Comparison of ENCODE assay signal across 9 cellular contexts in the genomic region with DNA sequence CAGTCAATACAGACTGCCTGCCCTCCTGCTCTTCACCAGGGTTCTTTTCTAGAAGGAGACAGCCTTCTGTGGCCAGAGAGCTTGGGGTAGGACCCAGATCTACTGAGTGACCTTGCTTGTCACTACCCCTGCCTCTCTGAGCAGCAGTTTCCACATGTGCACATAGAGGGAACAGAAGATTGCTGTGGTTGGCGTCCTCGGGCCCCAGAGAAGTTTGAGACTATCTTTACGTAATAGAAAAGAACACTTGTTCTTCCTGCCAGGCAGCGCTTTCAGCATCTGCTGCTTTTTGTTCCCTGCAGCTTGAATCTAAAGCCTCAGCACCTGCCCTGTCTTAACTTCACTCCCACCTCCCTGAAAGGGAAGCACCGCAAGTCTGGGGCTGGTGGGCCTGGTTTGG. TPM values are rescaled to one million over a fixed set of nuclear protein-coding genes. Genes with fewer than 3 reads are reported as not detected.
A peak's percentile ranks its signal among the peaks of the same experiment; 100 is the strongest.
DNase-seq lines count a peak whose midpoint lies in the region; ATAC-seq and TF ChIP-seq lines count a peak whose summit lies in the region.
"Had no signal": no experiment of that assay in that cellular context is flagged by ENCODE, and none has a peak within 500 bp of the region (broad histone marks: within the 10 kb centered on the region; RNA-seq: fewer than 3 reads in every experiment).

No MANE protein-coding gene starts in this region.

- peak overlapping the region; percentile 44 for H3K27ac Mint-ChIP-seq in activated CD8-positive, alpha-beta memory T cell treated with anti-CD3 and anti-CD28 coated beads, Interleukin-2, amount 10 ng/mL, durations not matched to agents 7 days and 5 days
- peak overlapping the region; percentile 99 for H3K27ac Mint-ChIP-seq in stimulated activated naive B cell treated with anti-CD40 and anti-IgM and Interleukin-4, amounts not matched to agents 10 μg/mL and 1 μg/mL and 100 μg/mL, for 72 hours

- H3K4me3 ChIP-seq in endocrine pancreas (ENCODE audit: control insufficient read depth, insufficient read depth, low read length) (no peak overlapping the region), MG63 (no peak overlapping the region)

- POLR2A ChIA-PET in RWPE1 (lab: Yijun Ruan, JAX; ENCODE audit: low non-redundant PET): no interaction called here

- H3K27me3 ChIP-seq in endocrine pancreas (ENCODE audit: control insufficient read depth, insufficient read depth, low read length) (no peaks in the 10 kb centered on the region), MG63 (no peaks in the 10 kb centered on the region)

- peak overlapping the region; percentile 98 for H3K27ac ChIP-seq in RWPE1

- no peaks in the 10 kb centered on the region for H3K36me3 ChIP-seq in endocrine pancreas (ENCODE audit: control insufficient read depth, insufficient read depth, low read length)
- peaks cover 22% of the 10 kb centered on the region for H3K36me3 ChIP-seq in MG63

- peaks cover 7% of the 10 kb centered on the region for H3K4me1 ChIP-seq in endocrine pancreas (ENCODE audit: control insufficient read depth, insufficient read depth, low read length)

- no peaks in the 10 kb centered on the region for H3K9me3 ChIP-seq in endocrine pancreas (ENCODE audit: control insufficient read depth, low read length)
- no peaks in the 10 kb centered on the region for H3K9me3 ChIP-seq in MG63

- peak overlapping the region; percentile 71 for H3K9ac ChIP-seq in endocrine pancreas (ENCODE audit: control insufficient read depth, insufficient read depth, low read length)

- no peak overlapping the region for H3K4me3 Mint-ChIP-seq in activated CD8-positive, alpha-beta memory T cell treated with anti-CD3 and anti-CD28 coated beads, Interleukin-2, amount 10 ng/mL, durations not matched to agents 7 days and 5 days
- H3K4me3 Mint-ChIP-seq in stimulated activated naive B cell treated with anti-CD40 and anti-IgM and Interleukin-4, amounts not matched to agents 10 μg/mL and 1 μg/mL and 100 μg/mL, for 72 hours: no peak overlapping the region

- H3K27me3 Mint-ChIP-seq in activated CD8-positive, alpha-beta memory T cell treated with anti-CD3 and anti-CD28 coated beads, Interleukin-2, amount 10 ng/mL, durations not matched to agents 7 days and 5 days: no peaks in the 10 kb centered on the region
- H3K27me3 Mint-ChIP-seq in stimulated activated naive B cell treated with anti-CD40 and anti-IgM and Interleukin-4, amounts not matched to agents 10 μg/mL and 1 μg/mL and 100 μg/mL, for 72 hours: no peaks in the 10 kb centered on the region

- peaks cover 3% of the 10 kb centered on the region for H3K36me3 Mint-ChIP-seq in activated CD8-positive, alpha-beta memory T cell treated with anti-CD3 and anti-CD28 coated beads, Interleukin-2, amount 10 ng/mL, durations not matched to agents 7 days and 5 days
- peaks cover 44 to 60% of the 10 kb centered on the region in 2 donors for H3K36me3 Mint-ChIP-seq in stimulated activated naive B cell treated with anti-CD40 and anti-IgM and Interleukin-4, amounts not matched to agents 10 μg/mL and 1 μg/mL and 100 μg/mL, for 72 hours

- peaks cover 46% of the 10 kb centered on the region for H3K4me1 Mint-ChIP-seq in activated CD8-positive, alpha-beta memory T cell treated with anti-CD3 and anti-CD28 coated beads, Interleukin-2, amount 10 ng/mL, durations not matched to agents 7 days and 5 days
- peaks cover 43 to 81% of the 10 kb centered on the region in 2 donors for H3K4me1 Mint-ChIP-seq in stimulated activated naive B cell treated with anti-CD40 and anti-IgM and Interleukin-4, amounts not matched to agents 10 μg/mL and 1 μg/mL and 100 μg/mL, for 72 hours

- ATAC-seq in activated CD8-positive, alpha-beta memory T cell treated with anti-CD3 and anti-CD28 coated beads, Interleukin-2, amount 10 ng/mL, durations not matched to agents 7 days and 5 days: no peak
- ATAC-seq in stimulated activated naive B cell treated with anti-CD40 and anti-IgM and Interleukin-4, amounts not matched to agents 10 μg/mL and 1 μg/mL and 100 μg/mL, for 72 hours (replicated peaks): no peak

- TF ChIP-seq CTCF in RWPE1 (conservative IDR thresholded peaks at IDR 0.05; ENCODE audit: low read depth): no peak

- CTCF ChIA-PET in activated CD8-positive, alpha-beta memory T cell treated with anti-CD3 and anti-CD28 coated beads, Interleukin-2, amount 10 ng/mL, durations not matched to agents 7 days and 5 days (lab: Charles Lee): interaction anchor here (1.5 to 5.4 kb wide), 4 partner anchors 12 to 66 kb away, joined by 3 to 37 read pairs (median 12); a partner anchor contains a TSS
- CTCF ChIA-PET in RWPE1 (lab: Yijun Ruan, JAX): no interaction called here

- DNase-seq in activated CD8-positive, alpha-beta memory T cell treated with anti-CD3 and anti-CD28 coated beads, Interleukin-2, amount 10 ng/mL, durations not matched to agents 7 days and 5 days: no peak
- no peak for DNase-seq in activated CD8-positive, alpha-beta memory T cell treated with anti-CD3 and anti-CD28 coated beads for 24 hours
- DNase-seq in RWPE1 (ENCODE audit: low spot score): no peak
- no peak for DNase-seq in stimulated activated naive B cell treated with anti-CD40 and anti-IgM and Interleukin-4, amounts not matched to agents 10 μg/mL and 1 μg/mL and 100 μg/mL, for 72 hours
- no peak for DNase-seq in COR-L47 (lab: John Stamatoyannopoulos, UW)
- DNase-seq in foreskin melanocyte: no peak
- DNase-seq in MG63: no peak
- DNase-seq: stimulated activated CD4-positive, alpha-beta T cell treated with anti-CD3 and anti-CD28 coated beads, Interleukin-2, amount 100 ng/mL, for 48 hours had no signal

- no peaks in the 10 kb centered on the region for H3K9me3 Mint-ChIP-seq in activated CD8-positive, alpha-beta memory T cell treated with anti-CD3 and anti-CD28 coated beads, Interleukin-2, amount 10 ng/mL, durations not matched to agents 7 days and 5 days (ENCODE audit: low read depth)
- H3K9me3 Mint-ChIP-seq in stimulated activated naive B cell treated with anti-CD40 and anti-IgM and Interleukin-4, amounts not matched to agents 10 μg/mL and 1 μg/mL and 100 μg/mL, for 72 hours: no peaks in the 10 kb centered on the region

RNA-seq across cellular contexts. Expression of a gene that starts 1.9 kb away (rescaled TPM):
- 10 to 100 TPM; 23.4 to 23.9 TPM for total RNA-seq in activated CD8-positive, alpha-beta memory T cell treated with anti-CD3 and anti-CD28 coated beads, Interleukin-2, amount 10 ng/mL, durations not matched to agents 7 days and 5 days
- total RNA-seq in MG63 (2014; rRNA removed; shearing (Covaris generic); ENCODE audit: low replicate concordance): 22.8 and 50.8 TPM in 2 replicates

RNA-seq across cellular contexts. Expression of a gene that starts 4.6 kb away (rescaled TPM):
- total RNA-seq in activated CD8-positive, alpha-beta memory T cell treated with anti-CD3 and anti-CD28 coated beads, Interleukin-2, amount 10 ng/mL, durations not matched to agents 7 days and 5 days: 10 to 100 TPM; 53.4 to 54.8 TPM
- total RNA-seq in MG63 (2014; rRNA removed; shearing (Covaris generic); ENCODE audit: low replicate concordance): 9.3 and 19.0 TPM in 2 replicates

RNA-seq across cellular contexts. Expression of a gene that starts 7.7 kb away (rescaled TPM):
- total RNA-seq in activated CD8-positive, alpha-beta memory T cell treated with anti-CD3 and anti-CD28 coated beads, Interleukin-2, amount 10 ng/mL, durations not matched to agents 7 days and 5 days: 100 to 1,000 TPM; 142 to 177 TPM
- 506 and 662 TPM in 2 replicates for total RNA-seq in MG63 (2014; rRNA removed; shearing (Covaris generic); ENCODE audit: low replicate concordance)

RNA-seq across cellular contexts. Expression of a gene that starts 8.7 kb away (rescaled TPM):
- 10 to 100 TPM; 29.7 to 37.0 TPM for total RNA-seq in activated CD8-positive, alpha-beta memory T cell treated with anti-CD3 and anti-CD28 coated beads, Interleukin-2, amount 10 ng/mL, durations not matched to agents 7 days and 5 days
- total RNA-seq in MG63 (2014; rRNA removed; shearing (Covaris generic); ENCODE audit: low replicate concordance): 1.6 and 3.5 TPM in 2 replicates

RNA-seq across cellular contexts. Expression of a gene that starts 12.3 kb away (rescaled TPM):
- 10 to 100 TPM; 18.1 to 20.4 TPM for total RNA-seq in activated CD8-positive, alpha-beta memory T cell treated with anti-CD3 and anti-CD28 coated beads, Interleukin-2, amount 10 ng/mL, durations not matched to agents 7 days and 5 days
- 24.8 and 37.4 TPM in 2 replicates for total RNA-seq in MG63 (2014; rRNA removed; shearing (Covaris generic); ENCODE audit: low replicate concordance)
